Comparison of ENCODE assay signal across 28 cellular contexts in the genomic region with DNA sequence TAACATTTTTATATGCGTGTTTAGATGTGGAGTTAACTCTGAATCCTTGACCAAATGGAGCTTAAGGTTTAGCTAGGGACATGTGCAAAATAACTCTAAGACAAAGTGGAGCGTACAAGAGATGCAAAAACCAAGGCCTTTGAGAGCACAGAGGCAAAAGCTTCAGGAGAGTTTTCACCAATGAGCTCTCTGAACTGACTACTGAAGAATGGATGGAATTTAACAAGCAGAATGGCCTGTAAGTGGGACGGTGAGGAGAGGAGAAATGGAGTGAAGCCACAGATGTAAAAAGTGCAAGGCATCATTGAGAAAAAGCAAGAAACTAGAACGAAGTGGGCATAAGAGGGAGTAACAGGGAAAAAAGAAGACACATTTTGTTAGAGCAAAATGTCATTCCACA.
DNase-seq lines count a peak whose midpoint lies in the region; ATAC-seq, FAIRE-seq and TF ChIP-seq lines count a peak whose summit lies in the region.
"Had no signal": no experiment of that assay in that cellular context is flagged by ENCODE, and none has a peak within 500 bp of the region (broad histone marks: within the 10 kb centered on the region; RNA-seq: fewer than 3 reads in every experiment).

No MANE protein-coding gene starts in this region.

- no peak overlapping the region for H2BK20ac ChIP-seq in H1 (ENCODE audit: low read length)

- TF ChIP-seq EP300 in H1 (IDR thresholded peaks at IDR 0.05; ENCODE audit: borderline replicate concordance in 1 of 2, low read depth in 2 of 2, low read length in 2 of 2): no peak

- H2BK12ac ChIP-seq in H1 (ENCODE audit: low read depth, low read length): no peak overlapping the region

- H3K4me3 ChIP-seq in H1 (ENCODE audit: extremely low read depth in 1 of 4, insufficient read depth in 2 of 4, low read depth in 3 of 4, low read length in 4 of 4): no peak overlapping the region
- no peak overlapping the region for H3K4me3 ChIP-seq in neural progenitor cell
- no peak overlapping the region for H3K4me3 ChIP-seq in tibial artery
- H3K4me3 ChIP-seq: BLaER1, GM12878 had no signal

- H2BK15ac ChIP-seq in H1 (ENCODE audit: low read length): no peak overlapping the region

- no peak overlapping the region for H4K8ac ChIP-seq in H1 (ENCODE audit: extremely low read depth, insufficient read depth, low read length)

- no peak overlapping the region for H3K14ac ChIP-seq in H1 (ENCODE audit: insufficient read length)

- TF ChIP-seq POLR2A in H1 (IDR thresholded peaks at IDR 0.05; ENCODE audit: control extremely low read depth in 1 of 2, low read depth in 2 of 2, low read length in 2 of 2): no peak

- H3K9ac ChIP-seq in H1 (replicated peaks in 1 of 4; ENCODE audit: extremely low read depth in 1 of 4, low read depth in 3 of 4, low read length in 3 of 4) (no peak overlapping the region), neural progenitor cell (no peak overlapping the region)
- H3K9ac ChIP-seq: BLaER1 had no signal

- no peaks in the 10 kb centered on the region for H3K36me3 ChIP-seq in H1 (ENCODE audit: control insufficient read depth in 2 of 4, insufficient read depth in 4 of 4, low read length in 3 of 4)
- H3K36me3 ChIP-seq in neural progenitor cell: no peaks in the 10 kb centered on the region
- no peaks in the 10 kb centered on the region for H3K36me3 ChIP-seq in tibial artery
- H3K36me3 ChIP-seq: BE2C, BLaER1 had no signal

- H3K9me3 ChIP-seq in H1 (ENCODE audit: insufficient read depth in 2 of 2, low read depth in 1 of 2, low read length in 1 of 2): no peaks in the 10 kb centered on the region
- no peaks in the 10 kb centered on the region for H3K9me3 ChIP-seq in neural progenitor cell (ENCODE audit: low read depth)
- no peaks in the 10 kb centered on the region for H3K9me3 ChIP-seq in tibial artery
- H3K9me3 ChIP-seq: BE2C, BLaER1 had no signal

- H3K23ac ChIP-seq in H1 (ENCODE audit: insufficient read length): no peak overlapping the region

- peaks cover 0 to 6% (median 3%) of the 10 kb centered on the region in 4 experiments; a peak in 3 of 7 replicates for H3K4me1 ChIP-seq in H1 (replicated peaks in 1 of 4; ENCODE audit: control insufficient read depth in 3 of 4, insufficient read depth in 4 of 4, low read length in 3 of 4)
- H3K4me1 ChIP-seq in neural progenitor cell: no peaks in the 10 kb centered on the region
- no peaks in the 10 kb centered on the region for H3K4me1 ChIP-seq in tibial artery
- H3K4me1 ChIP-seq: BE2C, BLaER1 had no signal

- FAIRE-seq in H1 (lab: Jason Lieb, UNC): peak; percentile 39
- FAIRE-seq: A204.1, GM12878, GM12892, GM18507, GM19239 had no signal

- H3K4ac ChIP-seq in H1 (replicated peaks; ENCODE audit: insufficient read length, low read depth, low read length): no peak overlapping the region

- POLR2A ChIA-PET in WTC11 (lab: Charles Lee): no interaction called here
- POLR2A ChIA-PET in H1 (lab: Charles Lee; ENCODE audit: partially characterized antibody): no interaction called here

- H3K27me3 ChIP-seq in H1 (replicated peaks in 1 of 4; ENCODE audit: control insufficient read depth in 3 of 4, extremely low read depth in 1 of 4, insufficient read depth in 3 of 4, low read length in 3 of 4) (no peaks in the 10 kb centered on the region), neural progenitor cell (no peaks in the 10 kb centered on the region), tibial artery (no peaks in the 10 kb centered on the region)
- H3K27me3 ChIP-seq: BE2C, BLaER1 had no signal

- H2AFZ ChIP-seq in H1 (ENCODE audit: low read length) (0 out of 2 replicates have a peak overlapping the region, but pooled peaks have one; percentile 1), neural progenitor cell (replicated peaks) (peak overlapping the region; percentile 50)

- H2BK120ac ChIP-seq in H1 (replicated peaks; ENCODE audit: low read depth, low read length): no peak overlapping the region

- no peak overlapping the region for H4K91ac ChIP-seq in H1 (replicated peaks; ENCODE audit: insufficient read length, low read length)

- no peaks in the 10 kb centered on the region for H3K36me3 Mint-ChIP-seq in WTC11
- no peaks in the 10 kb centered on the region for H3K36me3 Mint-ChIP-seq in neural progenitor cell
- H3K36me3 Mint-ChIP-seq: CD14-positive monocyte; CD4-positive, alpha-beta memory T cell; CD4-positive, CD25-positive, alpha-beta regulatory T cell; CD8-positive, alpha-beta memory T cell had no signal

- H3F3A ChIP-seq in neural progenitor cell (ENCODE audit: low read depth): no peaks in the 10 kb centered on the region

- H3K27ac ChIP-seq in H1 (ENCODE audit: low read depth, low read length) (no peak overlapping the region), neural progenitor cell (no peak overlapping the region), tibial artery (no peak overlapping the region)
- H3K27ac ChIP-seq: BLaER1 had no signal

- H3K27ac Mint-ChIP-seq in WTC11: no peak overlapping the region
- no peak overlapping the region for H3K27ac Mint-ChIP-seq in neural progenitor cell
- H3K27ac Mint-ChIP-seq: CD14-positive monocyte; CD4-positive, alpha-beta memory T cell; CD4-positive, CD25-positive, alpha-beta regulatory T cell; CD8-positive, alpha-beta memory T cell had no signal

- H3K9me3 Mint-ChIP-seq in WTC11 (no peaks in the 10 kb centered on the region), neural progenitor cell (no peaks in the 10 kb centered on the region)

- TF ChIP-seq CTCF in WTC11 (IDR thresholded peaks at IDR 0.05) (no peak), H1 (IDR thresholded peaks at IDR 0.05; ENCODE audit: control extremely low read depth in 1 of 3, insufficient read depth in 1 of 3, low read depth in 1 of 3, low read length in 3 of 3) (no peak), neural progenitor cell (IDR thresholded peaks at IDR 0.05) (no peak), tibial artery (IDR thresholded peaks at IDR 0.05) (no peak)

- H3K4me3 Mint-ChIP-seq in WTC11: no peak overlapping the region
- no peak overlapping the region for H3K4me3 Mint-ChIP-seq in neural progenitor cell
- H3K4me3 Mint-ChIP-seq: CD14-positive monocyte; CD4-positive, alpha-beta memory T cell; CD4-positive, CD25-positive, alpha-beta regulatory T cell; CD8-positive, alpha-beta memory T cell had no signal

- H3K4me2 ChIP-seq in H1 (ENCODE audit: insufficient read depth in 1 of 2, low read depth in 2 of 2, low read length in 2 of 2) (no peak overlapping the region), neural progenitor cell (no peak overlapping the region)
- H3K4me2 ChIP-seq: BLaER1 had no signal

- H3K27me3 Mint-ChIP-seq in WTC11 (ENCODE audit: low read depth) (no peaks in the 10 kb centered on the region), neural progenitor cell (ENCODE audit: insufficient read depth, low read depth) (no peaks in the 10 kb centered on the region)
- H3K27me3 Mint-ChIP-seq: CD4-positive, alpha-beta memory T cell; CD4-positive, CD25-positive, alpha-beta regulatory T cell; CD8-positive, alpha-beta memory T cell had no signal

- H3K79me1 ChIP-seq in H1 (ENCODE audit: low read depth, low read length): no peaks in the 10 kb centered on the region

- H3K18ac ChIP-seq in H1 (ENCODE audit: extremely low read depth, low read length): 0 out of 2 replicates have a peak overlapping the region, but pooled peaks have one; percentile 33

- TF ChIP-seq RAD21 in H1 (IDR thresholded peaks at IDR 0.05 in 1 of 2, conservative IDR thresholded peaks at IDR 0.05 in 1 of 2; ENCODE audit: low read depth in 2 of 2, low read length in 2 of 2): no peak

- no peaks in the 10 kb centered on the region for H3K23me2 ChIP-seq in H1 (ENCODE audit: low read depth, low read length)

- H3K56ac ChIP-seq in H1 (replicated peaks; ENCODE audit: insufficient read length, low read depth, low read length): no peak overlapping the region

- H4K20me1 ChIP-seq in H1 (replicated peaks in 1 of 2; ENCODE audit: control insufficient read depth in 1 of 2, insufficient read depth in 2 of 2, low read length in 2 of 2): no peaks in the 10 kb centered on the region
- no peaks in the 10 kb centered on the region for H4K20me1 ChIP-seq in neural progenitor cell (ENCODE audit: low read depth)
- H4K20me1 ChIP-seq: BLaER1 had no signal

- peaks cover 16% of the 10 kb centered on the region for H3K4me1 Mint-ChIP-seq in WTC11
- peaks cover 6% of the 10 kb centered on the region for H3K4me1 Mint-ChIP-seq in neural progenitor cell
- H3K4me1 Mint-ChIP-seq: CD14-positive monocyte; CD4-positive, alpha-beta memory T cell; CD4-positive, CD25-positive, alpha-beta regulatory T cell; CD8-positive, alpha-beta memory T cell had no signal

- H3K79me2 ChIP-seq in H1 (ENCODE audit: control insufficient read depth in 1 of 2, insufficient read depth in 2 of 2, low read length in 2 of 2): no peaks in the 10 kb centered on the region
- H3K79me2 ChIP-seq in neural progenitor cell (ENCODE audit: low read depth): no peaks in the 10 kb centered on the region

- intact Hi-C loops in tibial artery (cut with DNase I; ENCODE audit: low total_unique reads): no loop called here

- H2BK5ac ChIP-seq in H1 (ENCODE audit: low read depth, low read length): no peak overlapping the region

- no peak overlapping the region for H2AK5ac ChIP-seq in H1 (ENCODE audit: low read depth, low read length)

- 84% methylated on average over 4 of the region's 4 CpGs; no CpG with 5 or more reads in 1 of the 2 experiments for WGBS in H1 (ENCODE audit: extremely low coverage in 1 of 2, insufficient coverage in 1 of 2, insufficient read length in 1 of 2, insufficient replicate concordance in 2 of 2, low coverage in 1 of 2, low lambda C conversion rate in 2 of 2, missing lambda C conversion rate in 1 of 2), 2 experiments

- DNase-seq in WTC11 (ENCODE audit: low spot score) (no peak), H1 (ENCODE audit: low read depth in 1 of 2, low spot score in 2 of 2) (no peak), neural progenitor cell (ENCODE audit: low spot score) (peak; percentile 7), middle frontal gyrus (ENCODE audit: extremely low spot score, low spot score) (no peak), tibial artery (no peak), NCI-H82 treated with DMSO at 0.1 percent for 48 hours (lab: John Stamatoyannopoulos, UW; ENCODE audit: unreplicated experiment) (no peak)
- DNase-seq: 8988T; ACHN; BE2C; C1 segment of cervical spinal cord; CD4-positive, alpha-beta memory T cell; CD4-positive, CD25-positive, alpha-beta regulatory T cell; CD8-positive, alpha-beta memory T cell; COR-L47; DMS 273 treated with DMSO at 0.1 percent for 48 hours; DMS153; DMS53; DMS79; DND-41; EL; GDM1 had no signal

- no peak overlapping the region for H4K5ac ChIP-seq in H1 (ENCODE audit: insufficient read length, low read depth, low read length)

- ATAC-seq in WTC11: peak; percentile 50
- ATAC-seq: GM12878 had no signal

- CTCF ChIA-PET in WTC11 (lab: Charles Lee) (interaction anchor here (0.8 to 1.8 kb wide), 2 partner anchors 23 to 106 kb away, joined by 3 to 8 read pairs; no protein-coding TSS in a partner anchor), H1 (lab: Charles Lee; ENCODE audit: partially characterized antibody) (interaction anchor here (0.7 to 1.8 kb wide), 11 partner anchors 9 to 407 kb away, joined by 3 to 9 read pairs (median 4); no protein-coding TSS in a partner anchor)

TF ChIP-seq in H1, 55 proteins besides CTCF, POLR2A, EP300 and RAD21 (continues in another document):
- TF ChIP-seq CHD1 (IDR thresholded peaks at IDR 0.05; ENCODE audit: low read depth, low read length) (no peak), RNF2 (IDR thresholded peaks at IDR 0.05; ENCODE audit: borderline replicate concordance, low read depth, low read length, missing control alignments, poor library complexity, severe bottlenecking) (no peak), KDM5A (IDR thresholded peaks at IDR 0.05; ENCODE audit: low read length) (no peak)
